23 cellular contexts compared by ENCODE assay signal in the genomic region with DNA sequence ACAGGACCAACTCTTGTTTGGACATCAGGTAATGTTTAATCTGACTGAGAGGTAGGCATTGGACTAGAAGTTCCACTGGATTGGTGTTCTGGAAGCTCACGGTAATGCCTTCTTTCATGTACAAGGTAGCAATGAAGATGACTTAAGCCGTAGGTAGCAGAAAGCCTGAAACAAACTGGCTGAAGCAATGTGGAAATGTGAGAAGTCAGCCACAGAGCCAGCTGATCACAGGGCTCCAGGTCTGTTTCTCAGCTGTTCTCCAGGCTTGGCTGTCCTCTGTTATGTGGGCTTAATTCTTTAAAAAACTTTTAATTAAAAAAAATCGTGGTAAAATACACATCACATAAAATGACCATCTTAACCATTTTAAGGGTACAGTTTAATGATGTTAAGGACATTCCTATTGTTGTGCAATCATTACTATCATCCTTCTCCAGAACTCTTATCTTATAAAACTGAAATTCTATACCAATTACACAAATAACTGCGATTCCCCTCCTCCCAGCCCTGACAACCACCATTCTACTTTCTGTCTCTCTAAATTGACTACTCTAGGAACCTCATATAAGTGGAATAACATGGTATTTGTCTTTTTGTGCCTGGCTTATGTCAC.
DNase-seq lines count a peak whose midpoint lies in the region; ATAC-seq, FAIRE-seq and TF ChIP-seq lines count a peak whose summit lies in the region.
"Had no signal": no experiment of that assay in that cellular context is flagged by ENCODE, and none has a peak within 500 bp of the region (broad histone marks: within the 10 kb centered on the region; RNA-seq: fewer than 3 reads in every experiment).

No MANE protein-coding gene starts in this region.

- intact Hi-C loops in psoas muscle (cut with DNase I): no loop called here
- intact Hi-C loops in esophagus squamous epithelium (cut with DNase I): no loop called here

- CTCF ChIA-PET in HEK293 (lab: Yijun Ruan, JAX): interaction anchor here (0.5 kb wide), 1 partner anchor 67 kb away, joined by 3 read pairs; no protein-coding TSS in a partner anchor

- H3K4me3 ChIP-seq in HEK293 (ENCODE audit: low read depth, low read length): no peak overlapping the region
- H3K4me3 ChIP-seq in psoas muscle: no peak overlapping the region
- H3K4me3 ChIP-seq in esophagus squamous epithelium: no peak overlapping the region
- H3K4me3 ChIP-seq: GM23248, Peyer's patch had no signal

- no peak for FAIRE-seq in GM12891 (lab: Jason Lieb, UNC)
- FAIRE-seq: G401.6, HTR-8/SVneo had no signal

- H3K9me3 ChIP-seq in HEK293 (ENCODE audit: control insufficient read depth, insufficient read depth, low read depth, low read length) (no peaks in the 10 kb centered on the region), psoas muscle (no peaks in the 10 kb centered on the region), esophagus squamous epithelium (no peaks in the 10 kb centered on the region)
- H3K9me3 ChIP-seq: Peyer's patch had no signal

- DNase-seq in amniotic epithelial cell (ENCODE audit: low read depth): peak; percentile 23
- DNase-seq in iris pigment epithelial cell (ENCODE audit: low read depth): peak; percentile 6
- DNase-seq in psoas muscle: no peak
- no peak for DNase-seq in esophagus squamous epithelium (lab: John Stamatoyannopoulos, UW)
- DNase-seq in GM12891 (ENCODE audit: insufficient read length, low spot score): no peak
- DNase-seq in GF-D8 (lab: John Stamatoyannopoulos, UW): no peak
- DNase-seq: AML-193; Calu3; CD8-positive, alpha-beta memory T cell; DMS153; GM23248; H9; MV-4-11; NCI-H1105 treated with DMSO at 0.1 percent for 48 hours; NCI-H2081; NCI-H2171; NCI-H345; NK-92 treated with Interleukin-12 subunit alpha and Interleukin-12 subunit beta, amount 100 ng/mL, for 24 hours; Peyer's patch had no signal

- H3K36me3 ChIP-seq in HEK293 (ENCODE audit: control insufficient read depth in 2 of 2, insufficient read depth in 1 of 2, low read length in 2 of 2) (no peaks in the 10 kb centered on the region), psoas muscle (ENCODE audit: insufficient read depth in 1 of 2, low read depth in 1 of 2) (no peaks in the 10 kb centered on the region), esophagus squamous epithelium (no peaks in the 10 kb centered on the region)
- H3K36me3 ChIP-seq: Peyer's patch had no signal

- ATAC-seq in psoas muscle: peak in 3 of 4 donors; percentile 55 to 80 (median 73)

- POLR2A ChIA-PET in HEK293 (lab: Yijun Ruan, JAX): no interaction called here

- no peak for TF ChIP-seq CTCF in HEK293 (tag by site-specific recombination; IDR thresholded peaks at IDR 0.05)
- no peak for TF ChIP-seq CTCF in psoas muscle (IDR thresholded peaks at IDR 0.05)
- no peak for TF ChIP-seq CTCF in esophagus squamous epithelium (IDR thresholded peaks at IDR 0.05)

- H3K27me3 ChIP-seq in psoas muscle (ENCODE audit: insufficient read depth in 3 of 3, low read length in 2 of 3) (no peaks in the 10 kb centered on the region), esophagus squamous epithelium (no peaks in the 10 kb centered on the region)
- H3K27me3 ChIP-seq: Peyer's patch had no signal

- TF ChIP-seq POLR2A in esophagus squamous epithelium (IDR thresholded peaks at IDR 0.05): no peak
- TF ChIP-seq POLR2A in GM12891 (IDR thresholded peaks at IDR 0.05; ENCODE audit: low read depth, low read length): no peak

- 0 out of 2 replicates have a peak, but pooled peaks cover 3% of the 10 kb centered on the region for H3K4me1 ChIP-seq in HEK293 (ENCODE audit: control insufficient read depth, insufficient read depth, low read length)
- peaks cover 10% of the 10 kb centered on the region for H3K4me1 ChIP-seq in psoas muscle
- no peaks in the 10 kb centered on the region for H3K4me1 ChIP-seq in esophagus squamous epithelium
- H3K4me1 ChIP-seq: Peyer's patch had no signal

- H3K27ac ChIP-seq in HEK293 (ENCODE audit: extremely low read depth, low read depth, low read length) (no peak overlapping the region), psoas muscle (no peak overlapping the region), esophagus squamous epithelium (no peak overlapping the region)
- H3K27ac ChIP-seq: C4-2B, GM23248, Peyer's patch had no signal

- WGBS in psoas muscle, 3 donors: 46 to 52% (median 52%) methylated on average over 4 of the region's 4 CpGs
- 71 to 72% methylated on average over 4 of the region's 4 CpGs for WGBS in esophagus squamous epithelium, 2 donors

TF ChIP-seq in HEK293, 187 proteins besides CTCF, POLR2A, EP300 and RAD21:
- TF ChIP-seq ZNF677 (tag by site-specific recombination; IDR thresholded peaks at IDR 0.05): no peak
- TF ChIP-seq, protein P1, sequence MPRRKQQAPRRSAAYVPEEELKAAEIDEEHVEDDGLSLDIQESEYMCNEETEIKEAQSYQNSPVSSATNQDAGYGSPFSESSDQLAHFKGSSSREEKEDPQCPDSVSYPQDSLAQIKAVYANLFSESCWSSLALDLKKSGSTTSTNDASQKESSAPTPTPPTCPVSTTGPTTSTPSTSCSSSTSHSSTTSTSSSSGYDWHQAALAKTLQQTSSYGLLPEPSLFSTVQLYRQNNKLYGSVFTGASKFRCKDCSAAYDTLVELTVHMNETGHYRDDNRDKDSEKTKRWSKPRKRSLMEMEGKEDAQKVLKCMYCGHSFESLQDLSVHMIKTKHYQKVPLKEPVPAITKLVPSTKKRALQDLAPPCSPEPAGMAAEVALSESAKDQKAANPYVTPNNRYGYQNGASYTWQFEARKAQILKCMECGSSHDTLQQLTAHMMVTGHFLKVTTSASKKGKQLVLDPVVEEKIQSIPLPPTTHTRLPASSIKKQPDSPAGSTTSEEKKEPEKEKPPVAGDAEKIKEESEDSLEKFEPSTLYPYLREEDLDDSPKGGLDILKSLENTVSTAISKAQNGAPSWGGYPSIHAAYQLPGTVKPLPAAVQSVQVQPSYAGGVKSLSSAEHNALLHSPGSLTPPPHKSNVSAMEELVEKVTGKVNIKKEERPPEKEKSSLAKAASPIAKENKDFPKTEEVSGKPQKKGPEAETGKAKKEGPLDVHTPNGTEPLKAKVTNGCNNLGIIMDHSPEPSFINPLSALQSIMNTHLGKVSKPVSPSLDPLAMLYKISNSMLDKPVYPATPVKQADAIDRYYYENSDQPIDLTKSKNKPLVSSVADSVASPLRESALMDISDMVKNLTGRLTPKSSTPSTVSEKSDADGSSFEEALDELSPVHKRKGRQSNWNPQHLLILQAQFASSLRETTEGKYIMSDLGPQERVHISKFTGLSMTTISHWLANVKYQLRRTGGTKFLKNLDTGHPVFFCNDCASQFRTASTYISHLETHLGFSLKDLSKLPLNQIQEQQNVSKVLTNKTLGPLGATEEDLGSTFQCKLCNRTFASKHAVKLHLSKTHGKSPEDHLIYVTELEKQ (tag by site-specific recombination; IDR thresholded peaks at IDR 0.05; ENCODE audit: borderline replicate concordance): no peak
- no peak for TF ChIP-seq ZNF302 (tag by site-specific recombination; IDR thresholded peaks at IDR 0.05; ENCODE audit: low read depth)
- TF ChIP-seq ZNF174 (tag by site-specific recombination; IDR thresholded peaks at IDR 0.05): no peak
- no peak for TF ChIP-seq ZFP3 (tag by site-specific recombination; IDR thresholded peaks at IDR 0.05; ENCODE audit: low read depth)
- TF ChIP-seq FEZF1 (tag by site-specific recombination; IDR thresholded peaks at IDR 0.05): peak; percentile 33; the same call in 1 of the 2 replicates

TF ChIP-seq in GM12891, 5 proteins besides CTCF, POLR2A, EP300 and RAD21:
- TF ChIP-seq PAX5 (IDR thresholded peaks at IDR 0.05; ENCODE audit: insufficient read depth, low read length, severe bottlenecking): no peak
- TF ChIP-seq POLR2AphosphoS5 (IDR thresholded peaks at IDR 0.05; ENCODE audit: low read depth, low read length): no peak

Comparison
In these comparisons a context has a peak if more than half of its experiments do, and no peak if none do; other contexts are left out.
1. DNase-seq: peak in amniotic epithelial cell (single experiment) and iris pigment epithelial cell (single experiment); none in psoas muscle (0 of 2), esophagus squamous epithelium (single experiment), GM12891 (single experiment) and GF-D8 (single experiment).